Comparison of ENCODE assay signal across 1 cellular context in genomic region chr7:143383642-143383957, GRCh38.
TF ChIP-seq lines count a peak whose summit lies in the region.

No MANE protein-coding gene starts in this region.

TF ChIP-seq in K562, 482 proteins besides CTCF, POLR2A, EP300 and RAD21:
- TF ChIP-seq KDM5B (IDR thresholded peaks at IDR 0.05; ENCODE audit: insufficient replicate concordance, low read depth, low read length) (peak; percentile 66), SP1 (CRISPR knock-in tag; IDR thresholded peaks at IDR 0.05) (0 out of 2 replicates have a peak, but pooled peaks have one; percentile 3), BMI1 (IDR thresholded peaks at IDR 0.05; ENCODE audit: low read length) (no peak), MAX (CRISPR knock-in tag; IDR thresholded peaks at IDR 0.05) (peak; percentile 29; the same call in 1 of the 2 replicates), ZNF609 (CRISPR knock-in tag; IDR thresholded peaks at IDR 0.05; ENCODE audit: borderline replicate concordance) (no peak), ZNF311 (CRISPR knock-in tag; IDR thresholded peaks at IDR 0.05) (no peak)
TF ChIP-seq in K562: peak in this region for 3.
